ENCODE assay signal across 6 cellular contexts in the genomic region with DNA sequence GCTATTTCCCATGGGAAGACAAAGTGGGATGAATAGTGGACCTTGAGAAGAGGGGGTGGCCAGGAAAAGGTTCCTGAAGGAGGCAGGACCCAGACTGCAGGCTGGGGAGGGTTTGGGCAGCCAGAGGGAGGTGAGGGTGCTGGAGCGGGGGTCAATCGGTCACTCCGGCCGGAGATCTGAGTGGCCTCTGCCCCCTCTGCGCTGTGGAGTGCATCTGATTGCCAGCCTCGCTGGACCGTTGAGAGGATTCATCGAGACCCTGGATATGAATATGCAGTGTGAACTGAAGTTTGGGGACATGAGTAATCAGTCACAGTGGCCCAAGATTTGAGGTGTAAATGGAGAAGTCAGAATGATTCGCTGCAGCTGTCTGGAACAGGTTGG. TPM values are rescaled to one million over a fixed set of nuclear protein-coding genes. Genes with fewer than 3 reads are reported as not detected.
DNase-seq lines count a peak whose midpoint lies in the region; ATAC-seq and TF ChIP-seq lines count a peak whose summit lies in the region.

No MANE protein-coding gene starts in this region.

- H3K4me2 ChIP-seq in Loucy (ENCODE audit: low read depth, low read length, poor library complexity, severe bottlenecking) = peak overlapping the region; percentile 99

- H2AFZ ChIP-seq in Loucy (ENCODE audit: low read length) = peak overlapping the region; percentile 82; the same call in 1 of the 2 replicates

- no peaks in the 10 kb centered on the region for H3K9me2 ChIP-seq in Loucy (replicated peaks; ENCODE audit: low read depth, low read length)

- TF ChIP-seq CTCF in Loucy (conservative IDR thresholded peaks at IDR 0.05; ENCODE audit: low read length) = no peak

- H3K9me3 ChIP-seq in Loucy (ENCODE audit: insufficient read depth, low read depth, low read length) = no peaks in the 10 kb centered on the region
- H3K9me3 ChIP-seq in ectodermal cell (ENCODE audit: control insufficient read depth, low read length) = no peaks in the 10 kb centered on the region

- DNase-seq in middle frontal gyrus (ENCODE audit: extremely low spot score, low spot score) (no peak), NCI-H1417 (lab: John Stamatoyannopoulos, UW) (no peak)

- peaks cover 36% of the 10 kb centered on the region for H3K79me2 ChIP-seq in Loucy (ENCODE audit: insufficient read depth, low read length)

- H3K27ac ChIP-seq in ectodermal cell (ENCODE audit: insufficient read depth, low read depth, low read length, poor library complexity, severe bottlenecking) = peak overlapping the region; percentile 41
- H3K27ac ChIP-seq in rectal smooth muscle tissue (ENCODE audit: low read depth, low read length) = peak overlapping the region; percentile 96

- H3K36me3 ChIP-seq in Loucy (ENCODE audit: insufficient read depth, low read length) (no peaks in the 10 kb centered on the region), ectodermal cell (ENCODE audit: control insufficient read depth, insufficient read depth, low read length) (no peaks in the 10 kb centered on the region), rectal smooth muscle tissue (ENCODE audit: control insufficient read depth, insufficient read depth, low read length) (peaks cover 2% of the 10 kb centered on the region)

- H3K27me3 ChIP-seq in Loucy (ENCODE audit: insufficient read depth, low read length, poor library complexity, severe bottlenecking) = no peaks in the 10 kb centered on the region
- no peaks in the 10 kb centered on the region for H3K27me3 ChIP-seq in ectodermal cell (ENCODE audit: control insufficient read depth, insufficient read depth, low read length, poor library complexity, severe bottlenecking)
- no peaks in the 10 kb centered on the region for H3K27me3 ChIP-seq in rectal smooth muscle tissue (ENCODE audit: control insufficient read depth, insufficient read depth, low read length)

- H3K4me3 ChIP-seq in Loucy (ENCODE audit: low read length, poor library complexity, severe bottlenecking) = peak overlapping the region; percentile 96
- H3K4me3 ChIP-seq in ectodermal cell (ENCODE audit: insufficient read depth, low read depth, low read length) = peak overlapping the region; percentile 69
- peak overlapping the region; percentile 99 for H3K4me3 ChIP-seq in rectal smooth muscle tissue (ENCODE audit: low read length)

- WGBS in ectodermal cell, 2 experiments = 9 to 12% methylated on average over 9 of the region's 9 CpGs

- H3F3A ChIP-seq in Loucy (ENCODE audit: low read depth) = no peaks in the 10 kb centered on the region

- H3K4me1 ChIP-seq in Loucy (ENCODE audit: insufficient read depth, low read length, poor library complexity, severe bottlenecking) (peaks cover 27% of the 10 kb centered on the region), ectodermal cell (ENCODE audit: control insufficient read depth, insufficient read depth, low read length) (peaks cover 13% of the 10 kb centered on the region), rectal smooth muscle tissue (ENCODE audit: control insufficient read depth, insufficient read depth, low read length) (peaks cover 18% of the 10 kb centered on the region)

- no peak for ATAC-seq in HG02610 (IDR thresholded peaks at IDR 0.05; ENCODE audit: unreplicated experiment)

- peaks cover 8% of the 10 kb centered on the region for H4K20me1 ChIP-seq in Loucy (ENCODE audit: insufficient read depth, low read length, poor library complexity, severe bottlenecking)

- H3K9ac ChIP-seq in Loucy (ENCODE audit: low read depth, low read length, poor library complexity, severe bottlenecking) (peak overlapping the region; percentile 96), rectal smooth muscle tissue (ENCODE audit: low read length) (peak overlapping the region; percentile 100)

RNA-seq across cellular contexts. Expression of gene ZNF580, which starts 5.5 kb away (rescaled TPM):
- polyA plus RNA-seq in ectodermal cell (2013, experiment 1 of 4) = 45.3 TPM
- polyA plus RNA-seq in ectodermal cell (2013, experiment 2 of 4) = 44.3 TPM
- polyA plus RNA-seq in ectodermal cell (2013, experiment 3 of 4) = 41.1 TPM
- 44.7 TPM for polyA plus RNA-seq in ectodermal cell (2013, experiment 4 of 4)

RNA-seq across cellular contexts. Expression of gene ZNF581, which starts 8.1 kb away (rescaled TPM):
- polyA plus RNA-seq in ectodermal cell (2013, experiment 1 of 4) = 41.1 TPM
- polyA plus RNA-seq in ectodermal cell (2013, experiment 2 of 4) = 40.1 TPM
- 41.4 TPM for polyA plus RNA-seq in ectodermal cell (2013, experiment 3 of 4)
- polyA plus RNA-seq in ectodermal cell (2013, experiment 4 of 4) = 45.9 TPM

RNA-seq across cellular contexts. Expression of gene ZNF784, which starts 11.0 kb away (rescaled TPM):
- 11.8 TPM for polyA plus RNA-seq in ectodermal cell (2013, experiment 1 of 4)
- 13.0 TPM for polyA plus RNA-seq in ectodermal cell (2013, experiment 2 of 4)
- 12.9 TPM for polyA plus RNA-seq in ectodermal cell (2013, experiment 3 of 4)
- 13.6 TPM for polyA plus RNA-seq in ectodermal cell (2013, experiment 4 of 4)

RNA-seq across cellular contexts. Expression of gene CCDC106, which starts 12.7 kb away (rescaled TPM):
- polyA plus RNA-seq in ectodermal cell (2013, experiment 1 of 4) = 24.8 TPM
- 24.6 TPM for polyA plus RNA-seq in ectodermal cell (2013, experiment 2 of 4)
- polyA plus RNA-seq in ectodermal cell (2013, experiment 3 of 4) = 17.5 TPM
- polyA plus RNA-seq in ectodermal cell (2013, experiment 4 of 4) = 18.4 TPM

RNA-seq across cellular contexts. Expression of gene U2AF2, which starts 19.5 kb away (rescaled TPM):
- polyA plus RNA-seq in ectodermal cell (2013, experiment 1 of 4) = 300 TPM
- polyA plus RNA-seq in ectodermal cell (2013, experiment 2 of 4) = 239 TPM
- polyA plus RNA-seq in ectodermal cell (2013, experiment 3 of 4) = 197 TPM
- 204 TPM for polyA plus RNA-seq in ectodermal cell (2013, experiment 4 of 4)
